ENCODE assay signal across 22 cellular contexts in genomic region chr10:91347529-91347928, GRCh38.
"Had no signal": no experiment of that assay in that cellular context is flagged by ENCODE, and none has a peak within 500 bp of the region (broad histone marks: within the 10 kb centered on the region; RNA-seq: fewer than 3 reads in every experiment).

No MANE protein-coding gene starts in this region.

- DNase-seq: activated CD4-positive, alpha-beta T cell treated with anti-CD3 and anti-CD28 coated beads for 4 hours; activated CD4-positive, alpha-beta T cell treated with anti-CD3 and anti-CD28 coated beads, Interleukin-2, amount 50 U/mL, for 48 hours; activated effector memory CD4-positive, alpha-beta T cell treated with anti-CD3 and anti-CD28 coated beads, Interleukin-2, amount 50 U/mL, for 16 hours; activated naive CD4-positive, alpha-beta T cell treated with anti-CD3 and anti-CD28 coated beads, Interleukin-2, amount 50 U/mL, for 16 hours; activated naive CD8-positive, alpha-beta T cell treated with anti-CD3 and anti-CD28 coated beads, Interleukin-2, amount 50 U/mL, for 24 hours; activated T-cell treated with anti-CD3 and anti-CD28 coated beads, Interleukin-2, amount 50 U/mL, for 72 hours; gastrocnemius medialis; hippocampal formation; left colon; mesenchymal stem cell; pancreas; right cardiac atrium; stimulated activated CD4-positive, alpha-beta T cell treated with anti-CD3 and anti-CD28 coated beads, Interleukin-1b, Interleukin-23, amount 100 ng/mL, for 48 hours; stimulated activated naive CD8-positive, alpha-beta T cell treated with anti-CD3 and anti-CD28 coated beads, Interleukin-15, amount 100 ng/mL, for 72 hours; T-helper 9 cell; tibial artery; uterus had no signal

- H3K4me1 ChIP-seq: uterus had no signal

- H3K27ac ChIP-seq: gastrocnemius medialis, neutrophil, pancreas, skin epidermis, uterus had no signal

- H3K27me3 ChIP-seq: gastrocnemius medialis, neutrophil, pancreas, tibial artery, uterus had no signal

- H3K9me3 ChIP-seq: gastrocnemius medialis, neutrophil, pancreas, tibial artery, uterus had no signal

- ATAC-seq: activated naive CD8-positive, alpha-beta T cell treated with anti-CD3 and anti-CD28 coated beads, Interleukin-2, amount 50 U/mL, for 24 hours; activated T-cell treated with anti-CD3 and anti-CD28 coated beads, Interleukin-2, amount 50 U/mL, for 72 hours; esophagus mucosa; gastrocnemius medialis; left colon; pancreas; right cardiac atrium; stimulated activated effector memory CD8-positive, alpha-beta T cell treated with anti-CD3 and anti-CD28 coated beads, Interleukin-12 subunit alpha, Interleukin-12 subunit beta, amount 100 ng/mL, for 72 hours; stimulated activated naive CD8-positive, alpha-beta T cell treated with anti-CD3 and anti-CD28 coated beads, Interleukin-15, amount 100 ng/mL, for 72 hours; WTC11 had no signal

- H3K4me3 ChIP-seq: gastrocnemius medialis, pancreas, skin epidermis, tibial artery, uterus had no signal

- H3K36me3 ChIP-seq: gastrocnemius medialis, neutrophil, pancreas, tibial artery, uterus had no signal
